In genomic region chrX:132853040-132853439, GRCh38 we compare ENCODE assay signal across 1 cellular context.
TF ChIP-seq lines count a peak whose summit lies in the region.

No MANE protein-coding gene starts in this region.

TF ChIP-seq in HepG2, 621 proteins besides CTCF, POLR2A, EP300 and RAD21 (continued from another document):
- TF ChIP-seq ZNF362 (CRISPR knock-in tag; IDR thresholded peaks at IDR 0.05; ENCODE audit: borderline replicate concordance) (no peak), ZNF274 (CRISPR knock-in tag; IDR thresholded peaks at IDR 0.05) (no peak), KAT8 (CRISPR knock-in tag; IDR thresholded peaks at IDR 0.05) (no peak), CEBPB (IDR thresholded peaks at IDR 0.05; ENCODE audit: borderline replicate concordance, low read depth, low read length) (peak; percentile 6; the same call in 1 of the 2 replicates)
